Comparison of ENCODE assay signal across 8 cellular contexts in the genomic region with DNA sequence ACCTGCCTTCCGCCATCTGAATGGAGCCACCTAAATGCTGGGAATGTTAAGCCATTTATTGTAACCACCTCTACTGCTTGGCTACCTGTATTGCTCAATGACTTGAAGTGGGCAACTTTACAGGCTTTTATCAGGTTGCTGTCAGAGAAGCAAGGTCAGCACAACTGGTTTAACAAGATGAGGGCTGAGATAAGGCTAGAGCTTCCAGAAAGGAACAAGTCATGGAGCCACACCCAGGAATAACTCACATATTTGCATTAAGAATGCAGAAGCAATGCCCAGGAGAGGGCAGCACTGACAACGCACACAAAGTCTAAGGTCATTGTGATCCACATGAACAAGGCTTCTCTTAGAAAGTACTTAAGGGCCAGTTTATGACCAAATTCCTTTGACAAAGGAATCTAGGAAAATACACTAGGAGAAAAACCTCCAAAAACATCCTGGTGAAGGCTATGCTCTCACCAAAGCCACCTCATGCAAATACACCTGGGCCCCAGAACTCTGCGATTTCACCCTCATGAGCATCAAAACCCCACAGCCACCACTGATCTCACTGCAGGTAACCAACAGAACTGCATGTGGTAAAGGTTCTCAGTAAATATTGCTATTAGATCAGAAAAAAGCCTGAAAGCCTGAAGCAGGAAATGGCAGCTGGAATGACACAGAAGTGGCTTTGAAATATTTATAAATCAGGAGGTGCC. TPM values are rescaled to one million over a fixed set of nuclear protein-coding genes. Genes with fewer than 3 reads are reported as not detected.
DNase-seq lines count a peak whose midpoint lies in the region; ATAC-seq and TF ChIP-seq lines count a peak whose summit lies in the region.

No MANE protein-coding gene starts in this region.

- H3K36me3 Mint-ChIP-seq in neural crest cell (ENCODE audit: low read depth), result peaks cover 11% of the 10 kb centered on the region

- H3K27me3 Mint-ChIP-seq in neural crest cell (ENCODE audit: low read depth), result no peaks in the 10 kb centered on the region

- H3K9me3 Mint-ChIP-seq in neural crest cell, result peaks cover 5% of the 10 kb centered on the region

- H3K9me3 ChIP-seq in fibroblast of lung (ENCODE audit: control insufficient read depth, insufficient read depth, low read depth, low read length), result no peaks in the 10 kb centered on the region

- H3K27ac ChIP-seq in VCaP (peak overlapping the region; percentile 73), fibroblast of lung (ENCODE audit: insufficient read depth, low read length) (no peak overlapping the region)

- no peak overlapping the region for H3K9ac ChIP-seq in fibroblast of lung (ENCODE audit: insufficient read depth, low read length)

- DNase-seq in NCI-H2029 (lab: John Stamatoyannopoulos, UW), result peak; percentile 10
- DNase-seq in NCI-H2029 treated with DMSO at 0.1 percent for 48 hours (lab: John Stamatoyannopoulos, UW), result no peak
- DNase-seq in KBM-7, result peak; percentile 64
- peak; percentile 65 to 79 for DNase-seq in fibroblast of lung (ENCODE audit: low read depth in 2 of 2)
- DNase-seq in neural crest cell (ENCODE audit: low read depth, low spot score), result peak; percentile 41
- DNase-seq in NCI-H2227 (lab: John Stamatoyannopoulos, UW; ENCODE audit: unreplicated experiment), result no peak

- no peak overlapping the region for H3K4me3 ChIP-seq in fibroblast of lung (replicated peaks in 1 of 4; ENCODE audit: control extremely low read depth in 1 of 4, insufficient read depth in 1 of 4, low read depth in 3 of 4, low read length in 4 of 4)

- H4K20me1 ChIP-seq in fibroblast of lung (ENCODE audit: control insufficient read depth, extremely low read depth, insufficient read depth, low read length), result no peaks in the 10 kb centered on the region

- H2AFZ ChIP-seq in fibroblast of lung (ENCODE audit: low read length), result no peak overlapping the region

- peak; percentile 77 for ATAC-seq in GM21619 (IDR thresholded peaks at IDR 0.05; ENCODE audit: unreplicated experiment)

- peaks cover 24% of the 10 kb centered on the region for H3K79me2 ChIP-seq in fibroblast of lung (ENCODE audit: control insufficient read depth, insufficient read depth, low read length)

- H3K4me2 ChIP-seq in fibroblast of lung (ENCODE audit: extremely low read depth, insufficient read depth, low read length), result peak overlapping the region; percentile 44

- H3K27ac Mint-ChIP-seq in neural crest cell (ENCODE audit: unreplicated experiment), result peak overlapping the region; percentile 78

- TF ChIP-seq CTCF in VCaP (conservative IDR thresholded peaks at IDR 0.05), result peak; percentile 80
- TF ChIP-seq CTCF in fibroblast of lung (conservative IDR thresholded peaks at IDR 0.05 in 1 of 2, IDR thresholded peaks at IDR 0.05 in 1 of 2; ENCODE audit: low read depth in 1 of 2, low read length in 2 of 2), result peak; percentile 29 to 48
- TF ChIP-seq CTCF in neural crest cell (conservative IDR thresholded peaks at IDR 0.05), result peak; percentile 77

- peak overlapping the region; percentile 42 for H3K4me3 Mint-ChIP-seq in neural crest cell

- in situ Hi-C loops in KBM-7 (cut with MboI; ENCODE audit: low pct_unique_long_range_greater_than_20kb, low sequenced_read_pairs), result no loop called here

- peaks cover 12% of the 10 kb centered on the region for H3K4me1 ChIP-seq in fibroblast of lung (ENCODE audit: control insufficient read depth, extremely low read depth, insufficient read depth, low read length)

- no peaks in the 10 kb centered on the region for H3K36me3 ChIP-seq in fibroblast of lung (ENCODE audit: control insufficient read depth, insufficient read depth, low read length)

- H3K27me3 ChIP-seq in fibroblast of lung (ENCODE audit: control insufficient read depth, insufficient read depth, low read length), result no peaks in the 10 kb centered on the region

- H3K4me1 Mint-ChIP-seq in neural crest cell, result peaks cover 24% of the 10 kb centered on the region

RNA-seq across cellular contexts. Expression of gene STS, which starts 15.0 kb away (rescaled TPM):
- total RNA-seq in fibroblast of lung, result 1.8 and 5.0 TPM in 2 replicates
- 9.4 and 13.1 TPM in 2 replicates for polyA plus RNA-seq in fibroblast of lung
- 6.7 and 10.6 TPM in 2 replicates for polyA plus RNA-seq in fibroblast of lung (2012)
- polyA minus RNA-seq in fibroblast of lung (ENCODE audit: low replicate concordance), result 12.3 and 14.5 TPM in 2 replicates
- total RNA-seq in neural crest cell, result 6.3 and 6.9 TPM in 2 replicates

RNA-seq across cellular contexts. Expression of gene PUDP, which starts 15.5 kb away (rescaled TPM):
- total RNA-seq in fibroblast of lung (4.1 and 7.6 TPM in 2 replicates), neural crest cell (75.0 and 75.8 TPM in 2 replicates)
- polyA plus RNA-seq in fibroblast of lung, result 19.8 and 44.8 TPM in 2 replicates
- polyA plus RNA-seq in fibroblast of lung (2012), result 10.7 and 30.1 TPM in 2 replicates
- polyA minus RNA-seq in fibroblast of lung (ENCODE audit: low replicate concordance), result 3.2 and 21.6 TPM in 2 replicates

Comparison
In these comparisons a context has a peak if more than half of its experiments do, and no peak if none do; other contexts are left out.
1. DNase-seq: peak in NCI-H2029 (single experiment), KBM-7 (single experiment), fibroblast of lung (2 of 2) and neural crest cell (single experiment); none in NCI-H2029 treated with DMSO at 0.1 percent for 48 hours (single experiment) and NCI-H2227 (single experiment).
2. Peak in every context shown above with its lines, with median percentiles within 50 percentile points of each other: CTCF ChIP-seq.